19 cellular contexts compared by ENCODE assay signal in the genomic region with DNA sequence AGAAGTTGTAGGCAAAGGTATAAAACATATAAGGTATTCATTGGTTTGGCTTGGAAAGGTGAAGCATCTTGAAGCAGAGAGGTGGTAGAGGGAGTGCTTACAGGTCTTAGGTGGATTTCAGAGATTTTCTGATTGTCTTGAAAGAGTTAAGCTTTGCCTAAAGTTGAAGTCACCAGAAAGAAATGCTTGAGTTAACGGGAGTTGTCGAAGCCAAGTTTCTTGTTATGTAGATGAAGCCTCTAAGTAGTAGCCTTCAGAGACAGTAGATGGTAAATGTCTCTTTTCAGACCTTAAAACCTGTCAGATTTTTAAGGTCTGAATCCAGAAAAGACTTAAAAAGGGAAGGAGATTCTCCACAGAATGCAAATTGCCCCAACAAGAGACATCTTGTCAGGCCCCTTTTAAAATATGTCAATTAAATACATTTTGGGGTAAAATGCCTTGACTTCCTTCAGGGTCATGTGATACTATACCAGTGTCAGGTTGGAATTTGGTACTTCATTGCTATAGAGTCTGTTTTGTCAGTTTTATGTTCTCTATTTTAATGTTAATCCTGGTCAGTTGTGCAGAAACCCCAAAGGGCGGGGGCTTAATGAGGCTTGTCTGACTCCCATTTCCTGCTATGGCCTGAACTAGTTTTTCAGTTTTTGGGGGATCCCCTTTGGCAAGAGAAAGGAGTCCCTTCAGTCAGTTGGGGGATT.
"Had no signal": no experiment of that assay in that cellular context is flagged by ENCODE, and none has a peak within 500 bp of the region (broad histone marks: within the 10 kb centered on the region; RNA-seq: fewer than 3 reads in every experiment).

No MANE protein-coding gene starts in this region.

- H3K9me3 Mint-ChIP-seq: activated CD4-positive, alpha-beta T cell treated with anti-CD3 and anti-CD28 coated beads, Interleukin-2, amount 10 ng/mL, durations not matched to agents 7 days and 5 days; activated naive CD8-positive, alpha-beta T cell treated with anti-CD3 and anti-CD28 coated beads, Interleukin-2, amount 10 ng/mL, durations not matched to agents 7 days and 5 days; activated T-helper 1 cell treated with anti-CD3 and anti-CD28 coated beads, Interleukin-12 subunit alpha, Interleukin-12 subunit beta, Interleukin-2, Interleukin-4 antibody, amounts not matched to agents 30 ng/mL and 10 ng/mL and 1 ng/mL, durations not matched to agents 14 hours and 24 hours and 36 hours; dendritic cell treated with granulocyte-macrophage colony-stimulating factor and Interleukin-4, amounts not matched to agents 40 ng/mL and 50 ng/mL, for 4 days; T-helper 2 cell treated with Interferon-gamma antibody and Interleukin-4, amounts not matched to agents 5 μg/mL and 100 μg/mL, for 36 hours had no signal

- H3K36me3 ChIP-seq: gastrocnemius medialis, heart right ventricle, neutrophil, tibial nerve, vagina had no signal

- H3K27ac Mint-ChIP-seq: activated CD4-positive, alpha-beta T cell treated with anti-CD3 and anti-CD28 coated beads, Interleukin-2, amount 10 ng/mL, durations not matched to agents 7 days and 5 days; activated naive CD8-positive, alpha-beta T cell treated with anti-CD3 and anti-CD28 coated beads, Interleukin-2, amount 10 ng/mL, durations not matched to agents 7 days and 5 days; activated T-helper 1 cell treated with anti-CD3 and anti-CD28 coated beads, Interleukin-12 subunit alpha, Interleukin-12 subunit beta, Interleukin-2, Interleukin-4 antibody, amounts not matched to agents 30 ng/mL and 10 ng/mL and 1 ng/mL, durations not matched to agents 14 hours and 24 hours and 36 hours; dendritic cell treated with granulocyte-macrophage colony-stimulating factor and Interleukin-4, amounts not matched to agents 40 ng/mL and 50 ng/mL, for 4 days; immature natural killer cell; T-helper 2 cell treated with Interferon-gamma antibody and Interleukin-4, amounts not matched to agents 5 μg/mL and 100 μg/mL, for 36 hours had no signal

- H3K27me3 Mint-ChIP-seq: activated CD4-positive, alpha-beta T cell treated with anti-CD3 and anti-CD28 coated beads, Interleukin-2, amount 10 ng/mL, durations not matched to agents 7 days and 5 days; activated naive CD8-positive, alpha-beta T cell treated with anti-CD3 and anti-CD28 coated beads, Interleukin-2, amount 10 ng/mL, durations not matched to agents 7 days and 5 days; dendritic cell treated with granulocyte-macrophage colony-stimulating factor and Interleukin-4, amounts not matched to agents 40 ng/mL and 50 ng/mL, for 4 days had no signal

- H3K27me3 ChIP-seq: gastrocnemius medialis, heart right ventricle, neutrophil, tibial nerve, vagina had no signal

- H3K9me3 ChIP-seq: gastrocnemius medialis, neutrophil, tibial nerve, vagina had no signal

- H3K4me1 Mint-ChIP-seq: activated CD4-positive, alpha-beta T cell treated with anti-CD3 and anti-CD28 coated beads, Interleukin-2, amount 10 ng/mL, durations not matched to agents 7 days and 5 days; activated naive CD8-positive, alpha-beta T cell treated with anti-CD3 and anti-CD28 coated beads, Interleukin-2, amount 10 ng/mL, durations not matched to agents 7 days and 5 days; immature natural killer cell had no signal

- DNase-seq: activated CD4-positive, alpha-beta T cell treated with anti-CD3 and anti-CD28 coated beads, Interleukin-2, amount 10 ng/mL, durations not matched to agents 7 days and 5 days; activated CD4-positive, CD25-positive, alpha-beta regulatory T cell; activated naive CD4-positive, alpha-beta T cell; activated naive CD8-positive, alpha-beta T cell treated with anti-CD3 and anti-CD28 coated beads, Interleukin-2, amount 10 ng/mL, durations not matched to agents 7 days and 5 days; cerebellar nuclear complex; effector memory CD4-positive, alpha-beta T cell; gastrocnemius medialis; heart right ventricle; immature natural killer cell; stimulated activated CD4-positive, alpha-beta T cell treated with anti-CD3 and anti-CD28 coated beads, Interleukin-4, amount 100 ng/mL, for 24 hours; stimulated activated naive CD4-positive, alpha-beta T cell; substantia nigra had no signal

- H3K4me3 Mint-ChIP-seq: activated CD4-positive, alpha-beta T cell treated with anti-CD3 and anti-CD28 coated beads, Interleukin-2, amount 10 ng/mL, durations not matched to agents 7 days and 5 days; activated naive CD8-positive, alpha-beta T cell treated with anti-CD3 and anti-CD28 coated beads, Interleukin-2, amount 10 ng/mL, durations not matched to agents 7 days and 5 days; activated T-helper 1 cell treated with anti-CD3 and anti-CD28 coated beads, Interleukin-12 subunit alpha, Interleukin-12 subunit beta, Interleukin-2, Interleukin-4 antibody, amounts not matched to agents 30 ng/mL and 10 ng/mL and 1 ng/mL, durations not matched to agents 14 hours and 24 hours and 36 hours; dendritic cell treated with granulocyte-macrophage colony-stimulating factor and Interleukin-4, amounts not matched to agents 40 ng/mL and 50 ng/mL, for 4 days; immature natural killer cell; T-helper 2 cell treated with Interferon-gamma antibody and Interleukin-4, amounts not matched to agents 5 μg/mL and 100 μg/mL, for 36 hours had no signal

- ATAC-seq: gastrocnemius medialis, heart right ventricle had no signal

- H3K4me3 ChIP-seq: gastrocnemius medialis, heart right ventricle, lung, tibial nerve, vagina had no signal

- H3K27ac ChIP-seq: gastrocnemius medialis, heart right ventricle, neutrophil, tibial nerve, vagina had no signal

- H3K4me1 ChIP-seq: gastrocnemius medialis, heart right ventricle, tibial nerve, vagina had no signal
